1 cellular context compared by ENCODE assay signal in genomic region chr4:38939150-38939549, GRCh38.
A peak's percentile ranks its signal among the peaks of the same experiment; 100 is the strongest.
TF ChIP-seq lines count a peak whose summit lies in the region.

No MANE protein-coding gene starts in this region.

TF ChIP-seq in GM12878, 131 proteins besides CTCF, POLR2A, EP300 and RAD21 (continued from another document):
- no peak for TF ChIP-seq USF2 (IDR thresholded peaks at IDR 0.05; ENCODE audit: borderline replicate concordance, low read depth, low read length)
- no peak for TF ChIP-seq RAD51 (IDR thresholded peaks at IDR 0.05)
- TF ChIP-seq MXI1 (IDR thresholded peaks at IDR 0.05; ENCODE audit: low read depth, low read length) = no peak
- TF ChIP-seq EED (IDR thresholded peaks at IDR 0.05; ENCODE audit: low read depth) = 0 out of 2 replicates have a peak, but pooled peaks have one; percentile 44
- peak; percentile 76 for TF ChIP-seq CBFB (IDR thresholded peaks at IDR 0.05; ENCODE audit: low read depth)
- 0 out of 2 replicates have a peak, but pooled peaks have one; percentile 49 for TF ChIP-seq NBN (IDR thresholded peaks at IDR 0.05)
- TF ChIP-seq USF1 (IDR thresholded peaks at IDR 0.05; ENCODE audit: borderline replicate concordance, extremely low read length, insufficient read depth, low read depth, low read length) = no peak
- peak; percentile 60; the same call in 1 of the 2 replicates for TF ChIP-seq RELB (IDR thresholded peaks at IDR 0.05; ENCODE audit: low read depth)
- peak; percentile 92 for TF ChIP-seq CUX1 (IDR thresholded peaks at IDR 0.05; ENCODE audit: insufficient replicate concordance, low read depth, low read length)
- no peak for TF ChIP-seq CHD4 (IDR thresholded peaks at IDR 0.05)
- TF ChIP-seq ELK1 (IDR thresholded peaks at IDR 0.05; ENCODE audit: low read depth, low read length) = no peak
- peak; percentile 93 for TF ChIP-seq MEF2A (IDR thresholded peaks at IDR 0.05; ENCODE audit: insufficient read depth, low read depth, low read length)
- peak; percentile 97 for TF ChIP-seq RUNX3 (IDR thresholded peaks at IDR 0.05; ENCODE audit: low read length)
- TF ChIP-seq ATF7 (IDR thresholded peaks at IDR 0.05; ENCODE audit: low read depth) = peak; percentile 81
- TF ChIP-seq YY1 (IDR thresholded peaks at IDR 0.05; ENCODE audit: low read depth, low read length) = peak; percentile 68; the same call in 1 of the 2 replicates
- no peak for TF ChIP-seq ZSCAN29 (IDR thresholded peaks at IDR 0.05)
- peak; percentile 86 to 89 for TF ChIP-seq BHLHE40 (IDR thresholded peaks at IDR 0.05; ENCODE audit: borderline replicate concordance in 1 of 2, low read depth in 2 of 2, low read length in 1 of 2)
- TF ChIP-seq SPI1 (IDR thresholded peaks at IDR 0.05; ENCODE audit: borderline replicate concordance, insufficient read depth, low read depth, low read length) = peak; percentile 67
- TF ChIP-seq CREM (IDR thresholded peaks at IDR 0.05; ENCODE audit: low read depth) = no peak; the same call in 1 of the 2 replicates
- TF ChIP-seq CREB1 (IDR thresholded peaks at IDR 0.05; ENCODE audit: low read depth) = 0 out of 2 replicates have a peak, but pooled peaks have one; percentile 29
- peak; percentile 83 for TF ChIP-seq TCF7 (IDR thresholded peaks at IDR 0.05; ENCODE audit: borderline replicate concordance)
- no peak for TF ChIP-seq CBX3 (IDR thresholded peaks at IDR 0.05; ENCODE audit: borderline replicate concordance, low read depth)
- peak; percentile 47 to 61; a peak in 2 of 4 replicates for TF ChIP-seq IKZF2 (IDR thresholded peaks at IDR 0.05)
- no peak for TF ChIP-seq ZBTB33 (IDR thresholded peaks at IDR 0.05)
- TF ChIP-seq FOS (IDR thresholded peaks at IDR 0.05; ENCODE audit: borderline replicate concordance, extremely low read depth, insufficient read length) = no peak
- TF ChIP-seq IRF4 (IDR thresholded peaks at IDR 0.05; ENCODE audit: low read depth, low read length) = peak; percentile 74
- peak; percentile 68; the same call in 1 of the 2 replicates for TF ChIP-seq BCL11A (IDR thresholded peaks at IDR 0.05; ENCODE audit: low read depth, low read length)
- peak; percentile 46; the same call in 1 of the 2 replicates for TF ChIP-seq GABPA (IDR thresholded peaks at IDR 0.05; ENCODE audit: low read depth)
- TF ChIP-seq CHD1 (IDR thresholded peaks at IDR 0.05; ENCODE audit: low read depth, low read length) = no peak
- TF ChIP-seq ATF2 (IDR thresholded peaks at IDR 0.05; ENCODE audit: low read length) = peak; percentile 90
- TF ChIP-seq ZNF217 (IDR thresholded peaks at IDR 0.05) = peak; percentile 88
- peak in 1 of 2 experiments; percentile 60; a peak in 1 of 4 replicates for TF ChIP-seq CEBPB (IDR thresholded peaks at IDR 0.05; ENCODE audit: borderline replicate concordance in 1 of 2, low read depth in 2 of 2, low read length in 2 of 2)
- no peak for TF ChIP-seq BACH1 (IDR thresholded peaks at IDR 0.05; ENCODE audit: borderline replicate concordance)
- TF ChIP-seq IKZF1 (conservative IDR thresholded peaks at IDR 0.05) = peak; percentile 69
- peak; percentile 50; the same call in 1 of the 2 replicates for TF ChIP-seq TBL1XR1 (IDR thresholded peaks at IDR 0.05; ENCODE audit: low read depth, low read length)
- TF ChIP-seq SMARCA5 (IDR thresholded peaks at IDR 0.05) = no peak
- TF ChIP-seq SMAD1 (IDR thresholded peaks at IDR 0.05; ENCODE audit: low read depth, partially characterized antibody) = no peak
- TF ChIP-seq PML (IDR thresholded peaks at IDR 0.05; ENCODE audit: low read length) = peak; percentile 65; the same call in 1 of the 2 replicates
- peak; percentile 9; the same call in 1 of the 2 replicates for TF ChIP-seq ZNF24 (IDR thresholded peaks at IDR 0.05)
- TF ChIP-seq SREBF1 (IDR thresholded peaks at IDR 0.05; ENCODE audit: low read length) = no peak
- TF ChIP-seq MYC (IDR thresholded peaks at IDR 0.05; ENCODE audit: insufficient read depth, insufficient read length, insufficient replicate concordance, low read length, severe bottlenecking) = no peak
- TF ChIP-seq POU2F2 (IDR thresholded peaks at IDR 0.05; ENCODE audit: borderline replicate concordance, low read depth, low read length) = peak; percentile 81; the same call in 1 of the 3 replicates
- no peak for TF ChIP-seq MLLT1 (IDR thresholded peaks at IDR 0.05)
- TF ChIP-seq FOXM1 (IDR thresholded peaks at IDR 0.05; ENCODE audit: low read depth, low read length) = peak; percentile 86; the same call in 1 of the 2 replicates
- TF ChIP-seq GATAD2B (conservative IDR thresholded peaks at IDR 0.05; ENCODE audit: low read depth) = no peak
- peak; percentile 24; the same call in 1 of the 2 replicates for TF ChIP-seq PAX5 (IDR thresholded peaks at IDR 0.05; ENCODE audit: borderline replicate concordance, low read depth, low read length)
- peak; percentile 94 for TF ChIP-seq NR2F1 (conservative IDR thresholded peaks at IDR 0.05)
